In genomic region chr14:29618323-29619067, GRCh38 we compare ENCODE assay signal across 9 cellular contexts.
"Had no signal": no experiment of that assay in that cellular context is flagged by ENCODE, and none has a peak within 500 bp of the region (broad histone marks: within the 10 kb centered on the region; RNA-seq: fewer than 3 reads in every experiment).

No MANE protein-coding gene starts in this region.

- H3K36me3 ChIP-seq: HAP-1 had no signal

- FAIRE-seq: HTR-8/SVneo, K562 had no signal

- H3K27ac ChIP-seq: GM23248 had no signal

- ATAC-seq: HCT116, K562 had no signal

- DNase-seq: GM23248, GOT3, H7, HFFc6, IMR-90 had no signal

- H3K9me3 ChIP-seq: HAP-1 had no signal

- H3K4me3 ChIP-seq: GM23248, HAP-1, K562 had no signal
